15 cellular contexts compared by ENCODE assay signal in the genomic region with DNA sequence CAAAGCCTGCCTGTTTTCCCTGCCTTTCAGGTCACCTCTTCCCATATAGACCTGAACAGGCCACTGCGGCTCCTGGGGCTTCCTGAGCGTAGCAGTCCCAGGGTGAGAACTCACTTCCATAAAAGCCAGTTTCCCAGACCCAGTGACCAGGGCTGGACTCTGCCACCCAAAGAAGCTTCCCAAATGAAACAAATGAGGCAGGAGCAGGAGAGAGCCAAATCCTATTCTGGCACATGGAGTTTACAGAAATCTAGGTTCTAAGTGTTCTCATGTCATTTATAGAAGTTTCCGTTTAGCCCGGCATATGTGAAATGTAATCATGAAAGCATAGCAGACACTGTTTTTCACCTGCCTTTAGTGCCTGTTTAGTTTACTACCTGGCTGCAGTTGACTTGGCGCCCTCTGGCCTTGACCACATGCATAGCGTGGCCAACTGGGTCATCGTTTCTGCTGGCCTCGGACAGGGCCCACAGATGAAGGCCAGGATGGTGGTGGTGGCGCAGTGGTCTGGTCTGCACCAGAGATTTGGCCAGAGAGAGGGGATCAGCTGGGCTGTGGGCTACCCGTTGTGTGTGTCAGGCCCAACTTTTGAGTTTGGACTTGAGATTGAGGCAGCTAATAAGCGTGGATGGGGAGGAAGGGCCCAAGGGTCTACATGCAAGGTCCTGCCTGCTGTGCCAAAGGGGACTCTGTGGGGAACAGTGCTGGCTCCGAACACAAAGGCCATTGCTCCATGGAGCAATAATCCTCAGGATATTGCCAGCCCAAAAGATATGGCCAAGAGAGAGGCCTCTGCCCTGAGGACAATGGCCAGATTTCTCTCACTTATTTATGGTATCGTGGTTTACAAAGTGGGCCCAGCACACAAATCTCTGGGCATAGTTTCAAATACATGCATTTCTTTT. TPM values are rescaled to one million over a fixed set of nuclear protein-coding genes. Genes with fewer than 3 reads are reported as not detected.
A peak's percentile ranks its signal among the peaks of the same experiment; 100 is the strongest.
DNase-seq lines count a peak whose midpoint lies in the region; ATAC-seq and TF ChIP-seq lines count a peak whose summit lies in the region.
"Had no signal": no experiment of that assay in that cellular context is flagged by ENCODE, and none has a peak within 500 bp of the region (broad histone marks: within the 10 kb centered on the region; RNA-seq: fewer than 3 reads in every experiment).

No MANE protein-coding gene starts in this region.

- no peaks in the 10 kb centered on the region for H3K27me3 ChIP-seq in ascending aorta
- H3K27me3 ChIP-seq in layer of hippocampus (ENCODE audit: control insufficient read depth, insufficient read depth, low read length): no peaks in the 10 kb centered on the region
- H3K27me3 ChIP-seq in hepatocyte: peaks cover 16% of the 10 kb centered on the region

- H2AFZ ChIP-seq in hepatocyte: no peak overlapping the region
- H2AFZ ChIP-seq: parathyroid adenoma had no signal

- H3K36me3 Mint-ChIP-seq in stimulated activated effector memory CD8-positive, alpha-beta T cell treated with anti-CD3 and anti-CD28 coated beads, Interleukin-12 subunit alpha, Interleukin-12 subunit beta, amount 100 ng/mL, for 72 hours: no peaks in the 10 kb centered on the region
- H3K36me3 Mint-ChIP-seq: activated naive CD8-positive, alpha-beta T cell treated with anti-CD3 and anti-CD28 coated beads for 36 hours; memory B cell had no signal

- H3K79me2 ChIP-seq in hepatocyte: peaks cover 6% of the 10 kb centered on the region

- DNase-seq in ascending aorta (ENCODE audit: low spot score in 2 of 2) (no peak), hepatocyte (ENCODE audit: low spot score) (no peak)
- no peak for DNase-seq in stimulated activated effector memory CD8-positive, alpha-beta T cell treated with anti-CD3 and anti-CD28 coated beads, Interleukin-12 subunit alpha, Interleukin-12 subunit beta, amount 100 ng/mL, for 72 hours (ENCODE audit: low spot score in 2 of 2)
- DNase-seq: activated naive CD8-positive, alpha-beta T cell treated with anti-CD3 and anti-CD28 coated beads for 36 hours; Calu3; SHP77; stimulated activated CD4-positive, alpha-beta T cell treated with anti-CD3 and anti-CD28 coated beads, Interleukin-1b, Interleukin-23, amount 100 ng/mL, for 48 hours; stimulated activated naive CD4-positive, alpha-beta T cell had no signal

- WGBS in hepatocyte (ENCODE audit: low lambda C conversion rate, missing lambda C conversion rate): 89% methylated on average over 13 of the region's 13 CpGs

- no peak overlapping the region for H3K27ac Mint-ChIP-seq in stimulated activated effector memory CD8-positive, alpha-beta T cell treated with anti-CD3 and anti-CD28 coated beads, Interleukin-12 subunit alpha, Interleukin-12 subunit beta, amount 100 ng/mL, for 72 hours
- H3K27ac Mint-ChIP-seq: activated naive CD8-positive, alpha-beta T cell treated with anti-CD3 and anti-CD28 coated beads for 36 hours; memory B cell had no signal

- peaks cover 6% of the 10 kb centered on the region for H4K20me1 ChIP-seq in hepatocyte (ENCODE audit: insufficient read depth, poor library complexity, severe bottlenecking)

- H3K36me3 ChIP-seq in HEK293 (ENCODE audit: control insufficient read depth in 2 of 2, insufficient read depth in 1 of 2, low read length in 2 of 2): no peaks in the 10 kb centered on the region
- no peaks in the 10 kb centered on the region for H3K36me3 ChIP-seq in ascending aorta
- no peaks in the 10 kb centered on the region for H3K36me3 ChIP-seq in hepatocyte (replicated peaks; ENCODE audit: insufficient read depth, low read depth)

- H3K9me3 Mint-ChIP-seq in stimulated activated effector memory CD8-positive, alpha-beta T cell treated with anti-CD3 and anti-CD28 coated beads, Interleukin-12 subunit alpha, Interleukin-12 subunit beta, amount 100 ng/mL, for 72 hours: no peaks in the 10 kb centered on the region
- H3K9me3 Mint-ChIP-seq: activated naive CD8-positive, alpha-beta T cell treated with anti-CD3 and anti-CD28 coated beads for 36 hours; memory B cell had no signal

- no peak overlapping the region for H3K27ac ChIP-seq in HEK293 (ENCODE audit: extremely low read depth, low read depth, low read length)
- peak overlapping the region; percentile 95 to 97 for H3K27ac ChIP-seq in ascending aorta
- H3K27ac ChIP-seq in layer of hippocampus (ENCODE audit: low read depth, low read length): peak overlapping the region; percentile 76
- peak overlapping the region; percentile 83 for H3K27ac ChIP-seq in temporal lobe (ENCODE audit: low read depth, low read length)
- H3K27ac ChIP-seq in hepatocyte: no peak overlapping the region
- H3K27ac ChIP-seq: parathyroid adenoma had no signal

- CTCF ChIA-PET in HEK293 (lab: Yijun Ruan, JAX): interaction anchor here (1.4 to 3.9 kb wide), 4 partner anchors 22 to 73 kb away, joined by 3 to 23 read pairs (median 4); no protein-coding TSS in a partner anchor

- peaks cover 16% of the 10 kb centered on the region for H3K4me1 ChIP-seq in HEK293 (ENCODE audit: control insufficient read depth, insufficient read depth, low read length)
- H3K4me1 ChIP-seq in ascending aorta: peaks cover 43 to 90% of the 10 kb centered on the region in 2 donors
- H3K4me1 ChIP-seq in hepatocyte (ENCODE audit: insufficient read depth): peaks cover 29% of the 10 kb centered on the region
- H3K4me1 ChIP-seq: parathyroid adenoma had no signal

- H3K9me3 ChIP-seq in HEK293 (ENCODE audit: control insufficient read depth, insufficient read depth, low read depth, low read length): no peaks in the 10 kb centered on the region
- H3K9me3 ChIP-seq in ascending aorta: no peaks in the 10 kb centered on the region
- H3K9me3 ChIP-seq in hepatocyte (ENCODE audit: low read depth): no peaks in the 10 kb centered on the region

- TF ChIP-seq CTCF in HEK293 (tag by site-specific recombination; IDR thresholded peaks at IDR 0.05) (peak; percentile 16; the same call in 1 of the 2 replicates), ascending aorta (IDR thresholded peaks at IDR 0.05) (no peak), hepatocyte (IDR thresholded peaks at IDR 0.05; ENCODE audit: poor library complexity) (no peak)

- POLR2A ChIA-PET in HEK293 (lab: Yijun Ruan, JAX): no interaction called here

- H3K4me3 Mint-ChIP-seq in stimulated activated effector memory CD8-positive, alpha-beta T cell treated with anti-CD3 and anti-CD28 coated beads, Interleukin-12 subunit alpha, Interleukin-12 subunit beta, amount 100 ng/mL, for 72 hours: no peak overlapping the region
- H3K4me3 Mint-ChIP-seq: activated naive CD8-positive, alpha-beta T cell treated with anti-CD3 and anti-CD28 coated beads for 36 hours; memory B cell had no signal

- ATAC-seq in GM18868 (IDR thresholded peaks at IDR 0.05; ENCODE audit: unreplicated experiment): no peak
- no peak for ATAC-seq in GM21723 (IDR thresholded peaks at IDR 0.05; ENCODE audit: unreplicated experiment)
- ATAC-seq in stimulated activated effector memory CD8-positive, alpha-beta T cell treated with anti-CD3 and anti-CD28 coated beads, Interleukin-12 subunit alpha, Interleukin-12 subunit beta, amount 100 ng/mL, for 72 hours: no peak

- H3K9me2 ChIP-seq in hepatocyte (replicated peaks; ENCODE audit: insufficient read depth): no peaks in the 10 kb centered on the region

- H3K4me3 ChIP-seq in HEK293 (ENCODE audit: low read depth, low read length): no peak overlapping the region
- no peak overlapping the region for H3K4me3 ChIP-seq in ascending aorta
- H3K4me3 ChIP-seq in hepatocyte: no peak overlapping the region

- intact Hi-C loops in ascending aorta (cut with DNase I): no loop called here

- H3K4me1 Mint-ChIP-seq in stimulated activated effector memory CD8-positive, alpha-beta T cell treated with anti-CD3 and anti-CD28 coated beads, Interleukin-12 subunit alpha, Interleukin-12 subunit beta, amount 100 ng/mL, for 72 hours: peaks cover 34% of the 10 kb centered on the region

- H3K4me2 ChIP-seq in hepatocyte: no peak overlapping the region

TF ChIP-seq in HEK293, 187 proteins besides CTCF, POLR2A, EP300 and RAD21 (continues in another document):
- TF ChIP-seq ZNF280D (tag by site-specific recombination; IDR thresholded peaks at IDR 0.05) (no peak), ZNF561 (tag by site-specific recombination; IDR thresholded peaks at IDR 0.05; ENCODE audit: borderline replicate concordance) (no peak), ZNF645 (tag by site-specific recombination; IDR thresholded peaks at IDR 0.05) (no peak), ZNF677 (tag by site-specific recombination; IDR thresholded peaks at IDR 0.05) (no peak), BCL11B (tag by site-specific recombination; IDR thresholded peaks at IDR 0.05; ENCODE audit: low read depth) (no peak), ZNF664 (tag by site-specific recombination; IDR thresholded peaks at IDR 0.05) (no peak), KLF10 (tag by site-specific recombination; IDR thresholded peaks at IDR 0.05) (no peak)

RNA-seq across cellular contexts. Expression of gene NFIX, which starts 43.3 kb away (rescaled TPM):
- total RNA-seq in ascending aorta (76.5 TPM), temporal lobe (185 TPM), hepatocyte (3.8 and 12.8 TPM in 2 replicates)
- polyA plus RNA-seq in hepatocyte: 6.3 and 10.2 TPM in 2 replicates

Comparison
In these comparisons a context has a peak if more than half of its experiments do, and no peak if none do; other contexts are left out.
1. H3K27ac ChIP-seq: peak in ascending aorta (2 of 2), layer of hippocampus (single experiment) and temporal lobe (single experiment); none in HEK293 (single experiment) and hepatocyte (single experiment).